Comparison of ENCODE assay signal across 14 cellular contexts in the genomic region with DNA sequence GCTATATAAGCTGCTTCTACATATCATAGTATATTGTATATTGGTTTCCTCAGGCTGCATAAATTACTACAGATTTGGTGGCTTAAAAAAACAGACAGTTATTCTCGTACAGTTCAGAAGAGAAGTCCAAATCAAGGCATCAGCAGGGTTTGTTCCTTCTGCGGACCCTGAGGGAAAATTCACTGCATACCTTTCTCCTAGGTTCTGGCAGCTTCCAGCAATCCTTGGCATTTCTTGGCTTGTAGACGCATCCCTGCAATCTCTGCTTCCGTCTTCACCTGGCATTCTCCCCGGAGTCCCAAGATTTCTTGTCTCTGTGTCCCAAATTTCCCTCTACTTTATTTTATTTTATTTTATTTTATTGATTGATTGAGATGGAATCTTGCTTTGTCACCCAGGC.
"Had no signal": no experiment of that assay in that cellular context is flagged by ENCODE, and none has a peak within 500 bp of the region (broad histone marks: within the 10 kb centered on the region; RNA-seq: fewer than 3 reads in every experiment).

No MANE protein-coding gene starts in this region.

- H3K9me3 ChIP-seq: ovary, testis had no signal

- H3K27me3 ChIP-seq: ovary, testis had no signal

- H3K4me1 ChIP-seq: testis had no signal

- H3K9me3 Mint-ChIP-seq: activated B cell treated with CpG ODN at 0.5 μM for 24 hours; activated CD4-positive, alpha-beta T cell treated with anti-CD3 and anti-CD28 coated beads, Interleukin-2, amount 10 ng/mL, durations not matched to agents 24 days and 14 days; dendritic cell treated with granulocyte-macrophage colony-stimulating factor and Interleukin-4, amounts not matched to agents 40 ng/mL and 50 ng/mL, for 4 days; stimulated activated naive CD8-positive, alpha-beta T cell treated with anti-CD3 and anti-CD28 coated beads, Interleukin-15, amount 100 ng/mL, for 72 hours had no signal

- H3K4me3 Mint-ChIP-seq: activated B cell treated with CpG ODN at 0.5 μM for 24 hours; activated CD4-positive, alpha-beta T cell treated with anti-CD3 and anti-CD28 coated beads, Interleukin-2, amount 10 ng/mL, durations not matched to agents 24 days and 14 days; dendritic cell treated with granulocyte-macrophage colony-stimulating factor and Interleukin-4, amounts not matched to agents 40 ng/mL and 50 ng/mL, for 4 days; immature natural killer cell; nephron progenitor cell; stimulated activated naive CD8-positive, alpha-beta T cell treated with anti-CD3 and anti-CD28 coated beads, Interleukin-15, amount 100 ng/mL, for 72 hours had no signal

- H3K4me3 ChIP-seq: lung, ovary, skin epidermis, testis had no signal

- H3K36me3 ChIP-seq: ovary had no signal

- H3K36me3 Mint-ChIP-seq: immature natural killer cell had no signal

- H3K27me3 Mint-ChIP-seq: activated B cell treated with CpG ODN at 0.5 μM for 24 hours; dendritic cell treated with granulocyte-macrophage colony-stimulating factor and Interleukin-4, amounts not matched to agents 40 ng/mL and 50 ng/mL, for 4 days had no signal

- H3K4me1 Mint-ChIP-seq: immature natural killer cell had no signal

- DNase-seq: activated B cell treated with CpG ODN at 0.5 μM for 24 hours; activated CD4-positive, alpha-beta T cell treated with anti-CD3 and anti-CD28 coated beads, Interleukin-2, amount 10 ng/mL, durations not matched to agents 24 days and 14 days; activated naive CD4-positive, alpha-beta T cell treated with Interleukin-2 at 50 U/mL for 16 hours; immature natural killer cell; left colon; nephron progenitor cell; ovary; stimulated activated CD4-positive, alpha-beta T cell treated with anti-CD3 and anti-CD28 coated beads, Interleukin-4, amount 100 ng/mL, for 4 hours; stimulated activated naive CD8-positive, alpha-beta T cell treated with anti-CD3 and anti-CD28 coated beads, Interleukin-15, amount 100 ng/mL, for 72 hours; testis had no signal

- H3K27ac Mint-ChIP-seq: activated B cell treated with CpG ODN at 0.5 μM for 24 hours; activated CD4-positive, alpha-beta T cell treated with anti-CD3 and anti-CD28 coated beads, Interleukin-2, amount 10 ng/mL, durations not matched to agents 24 days and 14 days; dendritic cell treated with granulocyte-macrophage colony-stimulating factor and Interleukin-4, amounts not matched to agents 40 ng/mL and 50 ng/mL, for 4 days; immature natural killer cell; nephron progenitor cell had no signal

- ATAC-seq: left colon; stimulated activated naive CD8-positive, alpha-beta T cell treated with anti-CD3 and anti-CD28 coated beads, Interleukin-15, amount 100 ng/mL, for 72 hours had no signal

- H3K27ac ChIP-seq: ovary, skin epidermis, testis had no signal

- FAIRE-seq: TTC549 had no signal
